ENCODE assay signal across 8 cellular contexts in genomic region chr10:63554666-63555065, GRCh38. TPM values are rescaled to one million over a fixed set of nuclear protein-coding genes. Genes with fewer than 3 reads are reported as not detected.
DNase-seq lines count a peak whose midpoint lies in the region; ATAC-seq and TF ChIP-seq lines count a peak whose summit lies in the region.

No MANE protein-coding gene starts in this region.

- no peaks in the 10 kb centered on the region for H3K9me3 Mint-ChIP-seq in activated CD4-positive, alpha-beta T cell treated with anti-CD3 and anti-CD28 coated beads, Interleukin-2, amount 10 ng/mL, durations not matched to agents 24 days and 14 days

- no peak overlapping the region for H2AFZ ChIP-seq in ACC112 (ENCODE audit: low read length, unreplicated experiment)

- H3K27me3 ChIP-seq in ACC112 (ENCODE audit: insufficient read depth, low read length) (no peaks in the 10 kb centered on the region), upper lobe of right lung (no peaks in the 10 kb centered on the region)

- H3K4me3 ChIP-seq in ACC112 (ENCODE audit: low read depth, low read length) (peak overlapping the region; percentile 46), foreskin fibroblast (ENCODE audit: low read depth in 1 of 2, low read length in 2 of 2) (no peak overlapping the region), upper lobe of right lung (no peak overlapping the region)

- peak overlapping the region; percentile 98 for H3K27ac ChIP-seq in ACC112 (ENCODE audit: low read depth, low read length)
- H3K27ac ChIP-seq in upper lobe of right lung = no peak overlapping the region

- H3K79me2 ChIP-seq in ACC112 (ENCODE audit: control insufficient read depth, insufficient read depth, low read length, unreplicated experiment) = peaks cover 62% of the 10 kb centered on the region

- intact Hi-C loops in activated CD4-positive, alpha-beta T cell treated with anti-CD3 and anti-CD28 coated beads, Interleukin-2, amount 10 ng/mL, durations not matched to agents 24 days and 14 days (cut with micrococcal nuclease) = no loop called here
- intact Hi-C loops in upper lobe of right lung (cut with DNase I) = no loop called here

- H3K27ac Mint-ChIP-seq in activated CD4-positive, alpha-beta T cell treated with anti-CD3 and anti-CD28 coated beads, Interleukin-2, amount 10 ng/mL, durations not matched to agents 24 days and 14 days = peak overlapping the region; percentile 38

- peak; percentile 81 for DNase-seq in activated CD4-positive, alpha-beta T cell treated with anti-CD3 and anti-CD28 coated beads, Interleukin-2, amount 10 ng/mL, durations not matched to agents 24 days and 14 days
- peak; percentile 77 to 81 for DNase-seq in foreskin fibroblast
- DNase-seq in upper lobe of right lung = no peak
- no peak for DNase-seq in RKO (ENCODE audit: low spot score)
- DNase-seq in DMS153 (lab: John Stamatoyannopoulos, UW) = no peak

- 0 out of 2 replicates have a peak, but pooled peaks cover 2% of the 10 kb centered on the region for H3K36me3 ChIP-seq in ACC112 (ENCODE audit: insufficient read depth, low read length)
- H3K36me3 ChIP-seq in upper lobe of right lung = no peaks in the 10 kb centered on the region

- H3K9me3 ChIP-seq in upper lobe of right lung = no peaks in the 10 kb centered on the region

- TF ChIP-seq CTCF in foreskin fibroblast (IDR thresholded peaks at IDR 0.05; ENCODE audit: low read depth, low read length) (no peak), upper lobe of right lung (IDR thresholded peaks at IDR 0.05) (no peak)

- no peak overlapping the region for H3K4me3 Mint-ChIP-seq in activated CD4-positive, alpha-beta T cell treated with anti-CD3 and anti-CD28 coated beads, Interleukin-2, amount 10 ng/mL, durations not matched to agents 24 days and 14 days

- no peaks in the 10 kb centered on the region for H3K27me3 Mint-ChIP-seq in activated CD4-positive, alpha-beta T cell treated with anti-CD3 and anti-CD28 coated beads, Interleukin-2, amount 10 ng/mL, durations not matched to agents 24 days and 14 days

- peaks cover 3% of the 10 kb centered on the region for H3K36me3 Mint-ChIP-seq in activated CD4-positive, alpha-beta T cell treated with anti-CD3 and anti-CD28 coated beads, Interleukin-2, amount 10 ng/mL, durations not matched to agents 24 days and 14 days (ENCODE audit: low read depth)

- H3K4me1 ChIP-seq in ACC112 (ENCODE audit: control insufficient read depth, insufficient read depth, low read length, unreplicated experiment) (peaks cover 43% of the 10 kb centered on the region), upper lobe of right lung (peaks cover 9% of the 10 kb centered on the region)

- peaks cover 11% of the 10 kb centered on the region for H3K4me1 Mint-ChIP-seq in activated CD4-positive, alpha-beta T cell treated with anti-CD3 and anti-CD28 coated beads, Interleukin-2, amount 10 ng/mL, durations not matched to agents 24 days and 14 days

- peak; percentile 96 for ATAC-seq in GM18907 (IDR thresholded peaks at IDR 0.05; ENCODE audit: unreplicated experiment)
- peak; percentile 89 for ATAC-seq in HG03442 (IDR thresholded peaks at IDR 0.05; ENCODE audit: unreplicated experiment)
- peak; percentile 74 for ATAC-seq in upper lobe of right lung

RNA-seq across cellular contexts. Expression of gene REEP3, which starts 33.5 kb away (rescaled TPM):
- 22.5 and 23.6 TPM in 2 replicates for total RNA-seq in activated CD4-positive, alpha-beta T cell treated with anti-CD3 and anti-CD28 coated beads, Interleukin-2, amount 10 ng/mL, durations not matched to agents 24 days and 14 days
- 57.1 TPM for total RNA-seq in upper lobe of right lung

Comparison
In these comparisons a context has a peak if more than half of its experiments do, and no peak if none do; other contexts are left out.
1. DNase-seq: peak in activated CD4-positive, alpha-beta T cell treated with anti-CD3 and anti-CD28 coated beads, Interleukin-2, amount 10 ng/mL, durations not matched to agents 24 days and 14 days (single experiment) and foreskin fibroblast (2 of 2); none in upper lobe of right lung (single experiment), RKO (single experiment) and DMS153 (single experiment).
2. Peak in every context shown above with its lines, with median percentiles within 50 percentile points of each other: ATAC-seq.